18 cellular contexts compared by ENCODE assay signal in genomic region chr4:88689877-88690276, GRCh38.
"Had no signal": no experiment of that assay in that cellular context is flagged by ENCODE, and none has a peak within 500 bp of the region (broad histone marks: within the 10 kb centered on the region; RNA-seq: fewer than 3 reads in every experiment).

No MANE protein-coding gene starts in this region.

- H3K9me3 ChIP-seq: colonic mucosa, gastrocnemius medialis, spleen, testis had no signal

- H3K27ac Mint-ChIP-seq: activated naive CD8-positive, alpha-beta T cell treated with anti-CD3 and anti-CD28 coated beads for 36 hours; endodermal cell; mesothelial cell of epicardium; nephron; stimulated activated memory B cell treated with anti-CD40 and anti-IgM and Interleukin-4, amounts not matched to agents 10 μg/mL and 1 μg/mL and 100 μg/mL, for 72 hours; type B pancreatic cell had no signal

- H3K4me1 ChIP-seq: colonic mucosa, gastrocnemius medialis, parathyroid adenoma, testis had no signal

- H3K4me3 ChIP-seq: colonic mucosa, gastrocnemius medialis, lung, spleen, testis had no signal

- H3K9me3 Mint-ChIP-seq: activated naive CD8-positive, alpha-beta T cell treated with anti-CD3 and anti-CD28 coated beads for 36 hours; central memory CD8-positive, alpha-beta T cell; endodermal cell; nephron; stimulated activated memory B cell treated with anti-CD40 and anti-IgM and Interleukin-4, amounts not matched to agents 10 μg/mL and 1 μg/mL and 100 μg/mL, for 72 hours; type B pancreatic cell had no signal

- H3K27ac ChIP-seq: brain microvascular endothelial cell, colonic mucosa, gastrocnemius medialis, parathyroid adenoma, spleen, testis had no signal

- DNase-seq: activated CD4-positive, alpha-beta T cell treated with anti-CD3 and anti-CD28 coated beads, Interleukin-2, amount 50 U/mL, for 4 hours; activated naive CD8-positive, alpha-beta T cell treated with anti-CD3 and anti-CD28 coated beads for 36 hours; colonic mucosa; endodermal cell; gastrocnemius medialis; left colon; spleen; stimulated activated CD4-positive, alpha-beta T cell treated with anti-CD3 and anti-CD28 coated beads, Interleukin-4, amount 100 ng/mL, for 4 hours; testis had no signal

- ATAC-seq: left colon; stimulated activated memory B cell treated with anti-CD40 and anti-IgM and Interleukin-4, amounts not matched to agents 10 μg/mL and 1 μg/mL and 100 μg/mL, for 72 hours had no signal

- H3K27me3 ChIP-seq: brain microvascular endothelial cell, colonic mucosa, gastrocnemius medialis, spleen, testis had no signal

- H3K4me3 Mint-ChIP-seq: activated naive CD8-positive, alpha-beta T cell treated with anti-CD3 and anti-CD28 coated beads for 36 hours; central memory CD8-positive, alpha-beta T cell; endodermal cell; mesothelial cell of epicardium; nephron; stimulated activated memory B cell treated with anti-CD40 and anti-IgM and Interleukin-4, amounts not matched to agents 10 μg/mL and 1 μg/mL and 100 μg/mL, for 72 hours; type B pancreatic cell had no signal

- H3K36me3 ChIP-seq: brain microvascular endothelial cell had no signal

- FAIRE-seq: islet of Langerhans had no signal

- H2AFZ ChIP-seq: parathyroid adenoma had no signal

- H3K79me2 ChIP-seq: parathyroid adenoma had no signal

- H3K27me3 Mint-ChIP-seq: activated naive CD8-positive, alpha-beta T cell treated with anti-CD3 and anti-CD28 coated beads for 36 hours; central memory CD8-positive, alpha-beta T cell; stimulated activated memory B cell treated with anti-CD40 and anti-IgM and Interleukin-4, amounts not matched to agents 10 μg/mL and 1 μg/mL and 100 μg/mL, for 72 hours; type B pancreatic cell had no signal

- H3K4me1 Mint-ChIP-seq: endodermal cell; mesothelial cell of epicardium; nephron; stimulated activated memory B cell treated with anti-CD40 and anti-IgM and Interleukin-4, amounts not matched to agents 10 μg/mL and 1 μg/mL and 100 μg/mL, for 72 hours had no signal

- H3K9ac ChIP-seq: parathyroid adenoma had no signal
